Comparison of ENCODE assay signal across 8 cellular contexts in genomic region chrX:153032397-153033118, GRCh38. TPM values are rescaled to one million over a fixed set of nuclear protein-coding genes. Genes with fewer than 3 reads are reported as not detected.
A peak's percentile ranks its signal among the peaks of the same experiment; 100 is the strongest.
DNase-seq lines count a peak whose midpoint lies in the region; ATAC-seq and TF ChIP-seq lines count a peak whose summit lies in the region.

No MANE protein-coding gene starts in this region.

- TF ChIP-seq CTCF in CD4-positive, alpha-beta T cell (IDR thresholded peaks at IDR 0.05) = peak; percentile 70
- TF ChIP-seq CTCF in tibial nerve (IDR thresholded peaks at IDR 0.05) = peak; percentile 70 to 94 (median 84)

- H3K27ac Mint-ChIP-seq in CD4-positive, alpha-beta T cell = peak overlapping the region; percentile 80

- DNase-seq in CD4-positive, alpha-beta T cell = peak; percentile 18 to 71 (median 54)
- peak in 56 of 76 experiments; percentile 0 to 53 (median 17) for DNase-seq in HUDEP-2 (lab: John Stamatoyannopoulos, UW; ENCODE audit: unreplicated experiment in 76 of 76)
- peak; percentile 48 to 57 for DNase-seq in SJSA1 (ENCODE audit: low read depth in 1 of 2, low spot score in 2 of 2)
- DNase-seq in activated naive CD4-positive, alpha-beta T cell treated with Interleukin-2 at 50 U/mL for 16 hours = peak; percentile 74
- peak; percentile 89 for DNase-seq in Right ventricle myocardium inferior (ENCODE audit: missing footprints)
- peak; percentile 26 to 67 for DNase-seq in trophoblast cell
- peak; percentile 41 to 68 for DNase-seq in tibial nerve (ENCODE audit: low spot score in 2 of 2)

- H4K8ac ChIP-seq in trophoblast cell (ENCODE audit: low read depth, low read length) = peak overlapping the region; percentile 71

- H2BK5ac ChIP-seq in trophoblast cell (ENCODE audit: low read depth, low read length, poor library complexity) = no peak overlapping the region

- H3K9me3 Mint-ChIP-seq in CD4-positive, alpha-beta T cell = peaks cover 3% of the 10 kb centered on the region

- H4K91ac ChIP-seq in trophoblast cell (ENCODE audit: low read depth, low read length) = no peak overlapping the region

- no peak overlapping the region for H3K18ac ChIP-seq in trophoblast cell (ENCODE audit: low read length)

- H2BK12ac ChIP-seq in trophoblast cell (ENCODE audit: low read length) = no peak overlapping the region

- CTCF ChIA-PET in CD4-positive, alpha-beta T cell (lab: Charles Lee) = interaction anchor here (0.6 to 2.0 kb wide), 9 partner anchors 10 to 635 kb away, joined by 3 to 12 read pairs (median 4); no protein-coding TSS in a partner anchor

- H3K4me1 Mint-ChIP-seq in CD4-positive, alpha-beta T cell (ENCODE audit: low read depth) = peaks cover 5% of the 10 kb centered on the region

- peaks cover 5% of the 10 kb centered on the region for H3K36me3 Mint-ChIP-seq in CD4-positive, alpha-beta T cell (ENCODE audit: low read depth)

- intact Hi-C loops in CD4-positive, alpha-beta T cell (cut with DNase I, micrococcal nuclease) = loop anchor here (1.0 to 5.0 kb wide), 5 partner anchors 73 to 637 kb away; no protein-coding TSS in a partner anchor
- intact Hi-C loops in Right ventricle myocardium inferior (cut with DNase I) = no loop called here

- no peaks in the 10 kb centered on the region for H3K36me3 ChIP-seq in SJSA1
- no peaks in the 10 kb centered on the region for H3K36me3 ChIP-seq in trophoblast cell (ENCODE audit: control insufficient read depth in 1 of 2, insufficient read depth in 2 of 2, low read length in 2 of 2)
- no peaks in the 10 kb centered on the region for H3K36me3 ChIP-seq in tibial nerve

- H3K9ac ChIP-seq in trophoblast cell (ENCODE audit: low read length) = no peak overlapping the region

- no peak overlapping the region for H2BK120ac ChIP-seq in trophoblast cell (ENCODE audit: insufficient read depth, low read length, poor library complexity)

- peak overlapping the region; percentile 63 for H3K4me2 ChIP-seq in trophoblast cell (ENCODE audit: low read length)

- POLR2A ChIA-PET in CD4-positive, alpha-beta T cell (lab: Charles Lee) = interaction anchor here (1.0 kb wide), 1 partner anchor 182 kb away, joined by 3 read pairs; no protein-coding TSS in a partner anchor

- no peaks in the 10 kb centered on the region for H3K79me1 ChIP-seq in trophoblast cell (ENCODE audit: low read length)

- H3K4me3 ChIP-seq in SJSA1 (peak overlapping the region; percentile 23; the same call in 1 of the 2 replicates), trophoblast cell (ENCODE audit: low read depth, low read length) (no peak overlapping the region), tibial nerve (peak overlapping the region in 3 of 4 donors; percentile 14 to 43 (median 40))

- peak overlapping the region; percentile 84 for H3K4me3 Mint-ChIP-seq in CD4-positive, alpha-beta T cell

- no peaks in the 10 kb centered on the region for H3K79me2 ChIP-seq in trophoblast cell (ENCODE audit: control insufficient read depth, insufficient read depth, low read length, poor library complexity)

- H3K14ac ChIP-seq in trophoblast cell (ENCODE audit: low read length) = no peak overlapping the region

- no peak overlapping the region for H3K23ac ChIP-seq in trophoblast cell (ENCODE audit: low read length)

- no peaks in the 10 kb centered on the region for H3K27me3 ChIP-seq in CD4-positive, alpha-beta T cell (ENCODE audit: control insufficient read depth, insufficient read depth, low read length)
- no peaks in the 10 kb centered on the region for H3K27me3 ChIP-seq in SJSA1 (replicated peaks)
- no peaks in the 10 kb centered on the region for H3K27me3 ChIP-seq in trophoblast cell (ENCODE audit: insufficient read depth, low read length)
- H3K27me3 ChIP-seq in tibial nerve = no peaks in the 10 kb centered on the region

- H2AK5ac ChIP-seq in trophoblast cell (ENCODE audit: low read length) = no peak overlapping the region

- no peak for TF ChIP-seq EP300 in tibial nerve (IDR thresholded peaks at IDR 0.05)

- peak overlapping the region; percentile 50 for H2AFZ ChIP-seq in trophoblast cell (ENCODE audit: insufficient read depth, low read length, poor library complexity)

- no peak for TF ChIP-seq POLR2A in tibial nerve (IDR thresholded peaks at IDR 0.05)

- H3K9me3 ChIP-seq in CD4-positive, alpha-beta T cell (ENCODE audit: control insufficient read depth, low read length) = no peaks in the 10 kb centered on the region
- no peaks in the 10 kb centered on the region for H3K9me3 ChIP-seq in SJSA1 (replicated peaks)
- H3K9me3 ChIP-seq in trophoblast cell (ENCODE audit: insufficient read depth, low read depth, low read length) = no peaks in the 10 kb centered on the region
- no peaks in the 10 kb centered on the region for H3K9me3 ChIP-seq in tibial nerve

- peak overlapping the region; percentile 61 for H4K12ac ChIP-seq in trophoblast cell (ENCODE audit: low read depth, low read length)

- H3K4me1 ChIP-seq in SJSA1 (replicated peaks) (peaks cover 4% of the 10 kb centered on the region), trophoblast cell (ENCODE audit: control insufficient read depth in 1 of 2, insufficient read depth in 2 of 2, low read length in 2 of 2) (peaks cover 2 to 3% of the 10 kb centered on the region in 2 experiments), tibial nerve (peaks cover 0 to 6% (median 0%) of the 10 kb centered on the region in 4 donors)

- H3K27me3 Mint-ChIP-seq in CD4-positive, alpha-beta T cell = no peaks in the 10 kb centered on the region

- ATAC-seq in CD4-positive, alpha-beta T cell (ENCODE audit: poor library complexity) = peak; percentile 72
- ATAC-seq in GM19397 (IDR thresholded peaks at IDR 0.05; ENCODE audit: unreplicated experiment) = peak; percentile 70
- peak; percentile 89 for ATAC-seq in Right ventricle myocardium inferior

- peak overlapping the region; percentile 29 for H3K27ac ChIP-seq in CD4-positive, alpha-beta T cell (ENCODE audit: low read depth, low read length)
- H3K27ac ChIP-seq in SJSA1 (no peak overlapping the region), trophoblast cell (ENCODE audit: low read depth, low read length) (no peak overlapping the region), tibial nerve (peak overlapping the region in 1 of 4 donors; percentile 19)

- H3K4ac ChIP-seq in trophoblast cell (ENCODE audit: low read depth, low read length) = no peak overlapping the region

- WGBS in trophoblast cell (ENCODE audit: extremely low coverage, insufficient coverage, insufficient read length) = no CpG with 5 or more reads among the region's 64 CpGs
- WGBS in tibial nerve, 2 donors = 55 to 58% methylated on average over 18 to 48 of the region's 64 CpGs

RNA-seq across cellular contexts. Expression of gene PNMA3, which starts 23.7 kb away (rescaled TPM):
- 1 to 10 TPM; 2.5 to 2.6 TPM for total RNA-seq in CD4-positive, alpha-beta T cell
- not detected in 2 replicates for total RNA-seq in SJSA1 (2014; rRNA removed; shearing (Covaris generic))
- total RNA-seq in Right ventricle myocardium inferior (1.4 TPM), tibial nerve (under 1 TPM in 3 of 4 donors, not detected in 1; 0.20 to 0.30 (median 0.21) TPM)
- 0.01 TPM in 2 replicates for polyA plus RNA-seq in trophoblast cell (2013)

RNA-seq across cellular contexts. Expression of gene PNMA5, which starts 38.6 kb away (rescaled TPM):
- total RNA-seq in CD4-positive, alpha-beta T cell = under 1 TPM in 1 of 2 experiments, not detected in 1; 0.20 TPM
- total RNA-seq in SJSA1 (2014; rRNA removed; shearing (Covaris generic)) = 0.08 TPM in 1 of 2 replicates, not detected in the other
- total RNA-seq in Right ventricle myocardium inferior = not detected
- not detected in 2 replicates for polyA plus RNA-seq in trophoblast cell (2013)
- total RNA-seq in tibial nerve = not detected

RNA-seq across cellular contexts. Expression of gene PNMA6A, which starts 39.7 kb away (rescaled TPM):
- total RNA-seq in CD4-positive, alpha-beta T cell = under 1 TPM; 0.25 to 0.38 TPM
- total RNA-seq in SJSA1 (2014; rRNA removed; shearing (Covaris generic)) = not detected in 2 replicates
- 2.2 TPM for total RNA-seq in Right ventricle myocardium inferior
- 0.08 TPM in 2 replicates for polyA plus RNA-seq in trophoblast cell (2013)
- total RNA-seq in tibial nerve = 1 to 10 TPM; 1.8 to 3.6 (median 2.2) TPM

Comparison
In these comparisons a context has a peak if more than half of its experiments do, and no peak if none do; other contexts are left out.
1. DNase-seq: peak in every context shown above with its lines; median percentile 89 in Right ventricle myocardium inferior; 74 in activated naive CD4-positive, alpha-beta T cell treated with Interleukin-2 at 50 U/mL for 16 hours; 54 in tibial nerve; 54 in CD4-positive, alpha-beta T cell; 52 in SJSA1; 46 in trophoblast cell; 17 in HUDEP-2.